In genomic region chr1:25765910-25766645, GRCh38 we compare ENCODE assay signal across 10 cellular contexts. TPM values are rescaled to one million over a fixed set of nuclear protein-coding genes. Genes with fewer than 3 reads are reported as not detected.
DNase-seq lines count a peak whose midpoint lies in the region; ATAC-seq lines count a peak whose summit lies in the region.
"Had no signal": no experiment of that assay in that cellular context is flagged by ENCODE, and none has a peak within 500 bp of the region (broad histone marks: within the 10 kb centered on the region; RNA-seq: fewer than 3 reads in every experiment).

No MANE protein-coding gene starts in this region.

- peaks cover 0 to 21% (median 11%) of the 10 kb centered on the region in 5 donors for H3K36me3 Mint-ChIP-seq in naive thymus-derived CD4-positive, alpha-beta T cell

- H3K9ac ChIP-seq in BLaER1 treated with 17β-estradiol and CSF1 and Interleukin-3, amounts not matched to agents 10 nM and 100 nM, result peak overlapping the region in 6 of 11 experiments; percentile 11 to 51 (median 28); a peak in 9 of 22 replicates

- no peaks in the 10 kb centered on the region for H3K9me3 ChIP-seq in BLaER1 treated with 17β-estradiol and CSF1 and Interleukin-3, amounts not matched to agents 10 nM and 100 nM (replicated peaks in 1 of 11)
- no peaks in the 10 kb centered on the region for H3K9me3 ChIP-seq in SJCRH30 (replicated peaks)
- H3K9me3 ChIP-seq in naive thymus-derived CD4-positive, alpha-beta T cell (ENCODE audit: control insufficient read depth in 2 of 3, low read length in 3 of 3), result no peaks in the 10 kb centered on the region

- H3K27ac ChIP-seq in BLaER1 treated with 17β-estradiol and CSF1 and Interleukin-3, amounts not matched to agents 10 nM and 100 nM, result peak overlapping the region in 4 of 11 experiments; percentile 4 to 40 (median 12); a peak in 5 of 22 replicates
- H3K27ac ChIP-seq in SJCRH30, result peak overlapping the region; percentile 42
- H3K27ac ChIP-seq in naive thymus-derived CD4-positive, alpha-beta T cell (ENCODE audit: low read depth, low read length), result peak overlapping the region; percentile 71

- H3K27ac Mint-ChIP-seq in naive thymus-derived CD4-positive, alpha-beta T cell, result peak overlapping the region in 8 of 9 donors; percentile 87 to 96 (median 93)

- in situ Hi-C loops in KBM-7 (cut with MboI; ENCODE audit: low pct_unique_long_range_greater_than_20kb, low sequenced_read_pairs), result no loop called here

- peaks cover 0 to 28% (median 0%) of the 10 kb centered on the region in 11 experiments; a peak in 5 of 22 replicates for H3K27me3 ChIP-seq in BLaER1 treated with 17β-estradiol and CSF1 and Interleukin-3, amounts not matched to agents 10 nM and 100 nM
- H3K27me3 ChIP-seq in SJCRH30, result no peaks in the 10 kb centered on the region
- no peaks in the 10 kb centered on the region for H3K27me3 ChIP-seq in naive thymus-derived CD4-positive, alpha-beta T cell (ENCODE audit: control insufficient read depth in 2 of 2, insufficient read depth in 2 of 2, low read length in 2 of 2)

- POLR2A ChIA-PET in naive thymus-derived CD4-positive, alpha-beta T cell (lab: Charles Lee), result interaction anchor here (0.6 to 2.0 kb wide), 7 partner anchors 8 to 145 kb away, joined by 3 to 17 read pairs (median 3); no protein-coding TSS in a partner anchor

- peaks cover 0 to 25% (median 0%) of the 10 kb centered on the region in 11 experiments; a peak in 4 of 22 replicates for H4K20me1 ChIP-seq in BLaER1 treated with 17β-estradiol and CSF1 and Interleukin-3, amounts not matched to agents 10 nM and 100 nM

- peaks cover 33 to 58% (median 45%) of the 10 kb centered on the region in 10 experiments for H3K4me1 ChIP-seq in BLaER1 treated with 17β-estradiol and CSF1 and Interleukin-3, amounts not matched to agents 10 nM and 100 nM
- H3K4me1 ChIP-seq in SJCRH30, result peaks cover 28% of the 10 kb centered on the region
- H3K4me1 ChIP-seq in naive thymus-derived CD4-positive, alpha-beta T cell (ENCODE audit: control insufficient read depth in 2 of 2, insufficient read depth in 2 of 2, low read length in 2 of 2), result peaks cover 0 to 50% of the 10 kb centered on the region in 2 donors

- CTCF ChIA-PET in naive thymus-derived CD4-positive, alpha-beta T cell (lab: Charles Lee), result interaction anchor here (1.4 kb wide), 1 partner anchor 40 kb away, joined by 3 read pairs; no protein-coding TSS in a partner anchor

- ATAC-seq in naive thymus-derived CD4-positive, alpha-beta T cell, result peak; percentile 60
- no peak for ATAC-seq in GM18519 (IDR thresholded peaks at IDR 0.05; ENCODE audit: low FRiP score, unreplicated experiment)

- peak overlapping the region; percentile 49 to 85 (median 71) for H3K4me2 ChIP-seq in BLaER1 treated with 17β-estradiol and CSF1 and Interleukin-3, amounts not matched to agents 10 nM and 100 nM

- H3K27me3 Mint-ChIP-seq in naive thymus-derived CD4-positive, alpha-beta T cell, result peaks cover 0 to 16% (median 0%) of the 10 kb centered on the region in 5 donors

- DNase-seq in KBM-7 (peak; percentile 17), SJCRH30 (peak in 1 of 2 experiments; percentile 49), OCI-M2 (lab: John Stamatoyannopoulos, UW; ENCODE audit: unreplicated experiment) (no peak), SKM-1 treated with dmso at 0.1 percent for 144 hours (lab: John Stamatoyannopoulos, UW; ENCODE audit: unreplicated experiment) (no peak), NCI-H345 treated with DMSO at 0.1 percent for 48 hours (lab: John Stamatoyannopoulos, UW; ENCODE audit: unreplicated experiment) (no peak)
- peak in 7 of 9 donors; percentile 35 to 63 (median 46) for DNase-seq in naive thymus-derived CD4-positive, alpha-beta T cell
- DNase-seq: left cardiac atrium, nucleus accumbens had no signal

- intact Hi-C loops in naive thymus-derived CD4-positive, alpha-beta T cell (cut with micrococcal nuclease), result loop anchor here in 1 of 2 donors (1.0 kb wide), 1 partner anchor 8 kb away; no protein-coding TSS in a partner anchor

- H3K4me1 Mint-ChIP-seq in naive thymus-derived CD4-positive, alpha-beta T cell, result peaks cover 0 to 71% (median 49%) of the 10 kb centered on the region in 7 donors

- H3K4me3 Mint-ChIP-seq in naive thymus-derived CD4-positive, alpha-beta T cell, result peak overlapping the region in 9 of 10 donors; percentile 5 to 66 (median 48)

- H3K9me3 Mint-ChIP-seq in naive thymus-derived CD4-positive, alpha-beta T cell, result peaks cover 0 to 5% (median 0%) of the 10 kb centered on the region in 11 donors

- peak overlapping the region in 1 of 10 experiments; percentile 12; a peak in 2 of 20 replicates for H3K4me3 ChIP-seq in BLaER1 treated with 17β-estradiol and CSF1 and Interleukin-3, amounts not matched to agents 10 nM and 100 nM
- no peak overlapping the region for H3K4me3 ChIP-seq in SJCRH30
- no peak overlapping the region for H3K4me3 ChIP-seq in naive thymus-derived CD4-positive, alpha-beta T cell (ENCODE audit: low read length)

- H3K36me3 ChIP-seq in BLaER1 treated with 17β-estradiol and CSF1 and Interleukin-3, amounts not matched to agents 10 nM and 100 nM, result no peaks in the 10 kb centered on the region
- H3K36me3 ChIP-seq in SJCRH30, result peaks cover 12% of the 10 kb centered on the region
- peaks cover 0 to 32% (median 0%) of the 10 kb centered on the region in 3 experiments for H3K36me3 ChIP-seq in naive thymus-derived CD4-positive, alpha-beta T cell (ENCODE audit: control insufficient read depth in 2 of 3, insufficient read depth in 3 of 3, low read length in 3 of 3)

RNA-seq across cellular contexts. Expression of gene SELENON, which starts 33.9 kb away (rescaled TPM):
- 63.1 and 64.3 TPM in 2 replicates for total RNA-seq in SJCRH30 (2014; rRNA removed; shearing (Covaris generic))
- total RNA-seq in naive thymus-derived CD4-positive, alpha-beta T cell, result 10 to 100 TPM; 11.9 to 27.7 (median 25.8) TPM
- polyA plus RNA-seq in naive thymus-derived CD4-positive, alpha-beta T cell, result 1 to 10 TPM; 2.6 to 5.6 TPM

RNA-seq across cellular contexts. Expression of gene MTFR1L, which starts 53.7 kb away (rescaled TPM):
- 47.9 and 49.9 TPM in 2 replicates for total RNA-seq in SJCRH30 (2014; rRNA removed; shearing (Covaris generic))
- total RNA-seq in naive thymus-derived CD4-positive, alpha-beta T cell, result 10 to 100 TPM; 39.6 to 60.2 (median 42.3) TPM
- 10 to 100 TPM; 42.4 to 51.2 TPM for polyA plus RNA-seq in naive thymus-derived CD4-positive, alpha-beta T cell

Comparison
In these comparisons a context has a peak if more than half of its experiments do, and no peak if none do; other contexts are left out.
1. DNase-seq: peak in KBM-7 (single experiment) and naive thymus-derived CD4-positive, alpha-beta T cell (7 of 9); none in OCI-M2 (single experiment), SKM-1 treated with dmso at 0.1 percent for 144 hours (single experiment) and NCI-H345 treated with DMSO at 0.1 percent for 48 hours (single experiment).